ENCODE assay signal across 12 cellular contexts in the genomic region with DNA sequence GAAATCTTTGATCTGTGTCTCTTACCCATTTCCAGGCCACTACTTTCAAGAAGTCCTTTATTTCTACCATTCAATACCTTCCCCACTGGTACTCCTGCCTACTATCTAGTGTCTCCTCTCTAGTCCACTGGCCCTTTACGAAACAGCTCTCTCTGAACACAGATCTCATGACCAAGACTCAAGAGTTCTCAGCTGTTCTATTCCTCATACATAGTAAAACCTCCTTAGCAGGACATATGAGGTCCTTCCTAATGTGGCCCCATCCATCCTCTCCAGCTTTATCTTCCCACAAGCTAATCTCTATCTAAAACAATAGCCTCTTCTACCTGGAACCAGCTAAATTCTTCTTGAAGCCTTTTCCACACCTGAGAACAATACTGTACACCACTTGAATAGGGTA. TPM values are rescaled to one million over a fixed set of nuclear protein-coding genes. Genes with fewer than 3 reads are reported as not detected.
A peak's percentile ranks its signal among the peaks of the same experiment; 100 is the strongest.
DNase-seq lines count a peak whose midpoint lies in the region; ATAC-seq and TF ChIP-seq lines count a peak whose summit lies in the region.
"Had no signal": no experiment of that assay in that cellular context is flagged by ENCODE, and none has a peak within 500 bp of the region (broad histone marks: within the 10 kb centered on the region; RNA-seq: fewer than 3 reads in every experiment).

No MANE protein-coding gene starts in this region.

- H3K9ac ChIP-seq in adipocyte (ENCODE audit: low read length) = no peak overlapping the region

- DNase-seq in activated CD4-positive, alpha-beta T cell treated with anti-CD3 and anti-CD28 coated beads, Interleukin-2, amount 10 ng/mL, durations not matched to agents 24 days and 14 days = no peak
- no peak for DNase-seq in activated CD4-positive, alpha-beta T cell treated with anti-CD3 and anti-CD28 coated beads, Interleukin-2, amount 10 ng/mL, durations not matched to agents 7 days and 5 days
- DNase-seq in LHCN-M2 (ENCODE audit: low read depth) (peak; percentile 24), adipocyte (ENCODE audit: low read depth) (peak; percentile 2), neural crest cell (ENCODE audit: low read depth, low spot score) (no peak), sciatic nerve (ENCODE audit: low spot score) (no peak), SHP77 treated with DMSO at 0.1 percent for 48 hours (lab: John Stamatoyannopoulos, UW) (no peak)
- DNase-seq in stimulated activated CD4-positive, alpha-beta T cell treated with anti-CD3 and anti-CD28 coated beads, Interleukin-2, amount 100 ng/mL, for 48 hours = no peak
- DNase-seq: activated CD4-positive, alpha-beta T cell treated with anti-CD3 and anti-CD28 coated beads, Interleukin-2, amount 50 U/mL, for 1 hour; amniotic stem cell; NCI-H2081 treated with DMSO at 0.1 percent for 48 hours had no signal

- intact Hi-C loops in activated CD4-positive, alpha-beta T cell treated with anti-CD3 and anti-CD28 coated beads, Interleukin-2, amount 10 ng/mL, durations not matched to agents 24 days and 14 days (cut with micrococcal nuclease) = loop anchor here (5.0 to 10.0 kb wide), 2 partner anchors 445 to 1128 kb away; partner anchors contain the start of genes ALG2, SEC61B and STX17
- intact Hi-C loops in sciatic nerve (cut with DNase I) = no loop called here

- POLR2A ChIA-PET in activated CD4-positive, alpha-beta T cell treated with anti-CD3 and anti-CD28 coated beads, Interleukin-2, amount 10 ng/mL, durations not matched to agents 7 days and 5 days (lab: Charles Lee) = no interaction called here

- no peak for TF ChIP-seq CTCF in neural crest cell (conservative IDR thresholded peaks at IDR 0.05)

- no peaks in the 10 kb centered on the region for H3K9me3 ChIP-seq in adipocyte (ENCODE audit: control insufficient read depth, low read length)
- H3K9me3 ChIP-seq: thoracic aorta had no signal

- H3K36me3 Mint-ChIP-seq in activated CD4-positive, alpha-beta T cell treated with anti-CD3 and anti-CD28 coated beads, Interleukin-2, amount 10 ng/mL, durations not matched to agents 24 days and 14 days (ENCODE audit: low read depth) = peaks cover 25% of the 10 kb centered on the region
- H3K36me3 Mint-ChIP-seq in activated CD4-positive, alpha-beta T cell treated with anti-CD3 and anti-CD28 coated beads, Interleukin-2, amount 10 ng/mL, durations not matched to agents 7 days and 5 days (ENCODE audit: low read depth) = peaks cover 30% of the 10 kb centered on the region
- H3K36me3 Mint-ChIP-seq in neural crest cell (ENCODE audit: low read depth) = peaks cover 23% of the 10 kb centered on the region

- H3K4me3 Mint-ChIP-seq in activated CD4-positive, alpha-beta T cell treated with anti-CD3 and anti-CD28 coated beads, Interleukin-2, amount 10 ng/mL, durations not matched to agents 24 days and 14 days = peak overlapping the region; percentile 3
- H3K4me3 Mint-ChIP-seq in activated CD4-positive, alpha-beta T cell treated with anti-CD3 and anti-CD28 coated beads, Interleukin-2, amount 10 ng/mL, durations not matched to agents 7 days and 5 days = no peak overlapping the region
- H3K4me3 Mint-ChIP-seq in neural crest cell = peak overlapping the region; percentile 72

- no peaks in the 10 kb centered on the region for H3K27me3 ChIP-seq in adipocyte (replicated peaks; ENCODE audit: control insufficient read depth, insufficient read depth, low read length)

- peaks cover 37% of the 10 kb centered on the region for H3K4me1 ChIP-seq in adipocyte (ENCODE audit: control insufficient read depth, insufficient read depth, low read length)

- CTCF ChIA-PET in activated CD4-positive, alpha-beta T cell treated with anti-CD3 and anti-CD28 coated beads, Interleukin-2, amount 10 ng/mL, durations not matched to agents 7 days and 5 days (lab: Charles Lee) = interaction anchor here (1.2 to 1.9 kb wide), 3 partner anchors 10 to 74 kb away, joined by 3 to 5 read pairs (median 3); no protein-coding TSS in a partner anchor

- peaks cover 10% of the 10 kb centered on the region for H3K36me3 ChIP-seq in adipocyte (ENCODE audit: control insufficient read depth, insufficient read depth, low read length, severe bottlenecking)
- H3K36me3 ChIP-seq: thoracic aorta had no signal

- no peaks in the 10 kb centered on the region for H3K27me3 Mint-ChIP-seq in activated CD4-positive, alpha-beta T cell treated with anti-CD3 and anti-CD28 coated beads, Interleukin-2, amount 10 ng/mL, durations not matched to agents 24 days and 14 days
- H3K27me3 Mint-ChIP-seq in activated CD4-positive, alpha-beta T cell treated with anti-CD3 and anti-CD28 coated beads, Interleukin-2, amount 10 ng/mL, durations not matched to agents 7 days and 5 days = no peaks in the 10 kb centered on the region
- H3K27me3 Mint-ChIP-seq in neural crest cell (ENCODE audit: low read depth) = no peaks in the 10 kb centered on the region

- H3K27ac Mint-ChIP-seq in activated CD4-positive, alpha-beta T cell treated with anti-CD3 and anti-CD28 coated beads, Interleukin-2, amount 10 ng/mL, durations not matched to agents 24 days and 14 days = no peak overlapping the region
- no peak overlapping the region for H3K27ac Mint-ChIP-seq in activated CD4-positive, alpha-beta T cell treated with anti-CD3 and anti-CD28 coated beads, Interleukin-2, amount 10 ng/mL, durations not matched to agents 7 days and 5 days
- no peak overlapping the region for H3K27ac Mint-ChIP-seq in neural crest cell (ENCODE audit: unreplicated experiment)

- H3K9me3 Mint-ChIP-seq in activated CD4-positive, alpha-beta T cell treated with anti-CD3 and anti-CD28 coated beads, Interleukin-2, amount 10 ng/mL, durations not matched to agents 24 days and 14 days = peaks cover 5% of the 10 kb centered on the region
- H3K9me3 Mint-ChIP-seq in activated CD4-positive, alpha-beta T cell treated with anti-CD3 and anti-CD28 coated beads, Interleukin-2, amount 10 ng/mL, durations not matched to agents 7 days and 5 days = peaks cover 9% of the 10 kb centered on the region
- peaks cover 14% of the 10 kb centered on the region for H3K9me3 Mint-ChIP-seq in neural crest cell

- no peak for ATAC-seq in sciatic nerve

- no peak overlapping the region for H3K4me3 ChIP-seq in adipocyte (ENCODE audit: low read length)
- H3K4me3 ChIP-seq: thoracic aorta had no signal

- peaks cover 35% of the 10 kb centered on the region for H3K4me1 Mint-ChIP-seq in activated CD4-positive, alpha-beta T cell treated with anti-CD3 and anti-CD28 coated beads, Interleukin-2, amount 10 ng/mL, durations not matched to agents 24 days and 14 days
- peaks cover 49% of the 10 kb centered on the region for H3K4me1 Mint-ChIP-seq in activated CD4-positive, alpha-beta T cell treated with anti-CD3 and anti-CD28 coated beads, Interleukin-2, amount 10 ng/mL, durations not matched to agents 7 days and 5 days
- H3K4me1 Mint-ChIP-seq in neural crest cell = peaks cover 52% of the 10 kb centered on the region

RNA-seq across cellular contexts. Expression of gene TEX10, which starts 2.6 kb away (rescaled TPM):
- 31.3 and 32.8 TPM in 2 replicates for total RNA-seq in activated CD4-positive, alpha-beta T cell treated with anti-CD3 and anti-CD28 coated beads, Interleukin-2, amount 10 ng/mL, durations not matched to agents 24 days and 14 days
- 10 to 100 TPM; 18.5 to 20.1 TPM for total RNA-seq in activated CD4-positive, alpha-beta T cell treated with anti-CD3 and anti-CD28 coated beads, Interleukin-2, amount 10 ng/mL, durations not matched to agents 7 days and 5 days
- total RNA-seq in LHCN-M2 (2014; rRNA removed) (47.5 and 48.7 TPM in 2 replicates), neural crest cell (42.2 and 44.2 TPM in 2 replicates), sciatic nerve (14.5 TPM)
- polyA plus RNA-seq in LHCN-M2 (2012) = 16.0 TPM

Comparison
In these comparisons a context has a peak if more than half of its experiments do, and no peak if none do; other contexts are left out.
1. DNase-seq: peak in LHCN-M2 (single experiment) and adipocyte (single experiment); none in activated CD4-positive, alpha-beta T cell treated with anti-CD3 and anti-CD28 coated beads, Interleukin-2, amount 10 ng/mL, durations not matched to agents 24 days and 14 days (single experiment), activated CD4-positive, alpha-beta T cell treated with anti-CD3 and anti-CD28 coated beads, Interleukin-2, amount 10 ng/mL, durations not matched to agents 7 days and 5 days (single experiment), neural crest cell (single experiment), sciatic nerve (single experiment), SHP77 treated with DMSO at 0.1 percent for 48 hours (single experiment) and stimulated activated CD4-positive, alpha-beta T cell treated with anti-CD3 and anti-CD28 coated beads, Interleukin-2, amount 100 ng/mL, for 48 hours (0 of 2).